Comparison of ENCODE assay signal across 8 cellular contexts in the genomic region with DNA sequence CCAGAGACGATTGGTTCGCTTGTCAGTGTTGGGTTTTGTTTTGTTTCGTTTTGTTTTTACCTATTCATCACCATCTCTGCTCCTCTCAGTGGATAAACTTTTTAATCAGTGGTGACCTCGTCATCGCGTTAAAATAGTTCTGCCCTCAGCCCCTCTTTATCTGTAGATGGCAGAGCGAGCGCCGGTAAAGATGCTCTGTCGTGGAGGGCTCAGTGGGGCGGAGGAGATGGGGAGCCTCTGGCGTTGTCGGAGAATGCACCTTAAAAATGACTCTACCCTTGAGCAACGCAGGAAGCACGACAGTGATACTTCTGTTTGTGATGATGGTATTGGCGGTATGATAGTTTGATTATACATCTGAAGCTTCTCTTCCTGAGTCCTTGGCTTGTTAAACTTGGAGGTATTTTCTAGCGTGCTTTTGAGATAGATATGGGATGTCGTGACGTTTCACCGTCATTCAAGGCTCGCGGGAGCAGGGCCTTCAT. TPM values are rescaled to one million over a fixed set of nuclear protein-coding genes. Genes with fewer than 3 reads are reported as not detected.
DNase-seq lines count a peak whose midpoint lies in the region; ATAC-seq and TF ChIP-seq lines count a peak whose summit lies in the region.

No MANE protein-coding gene starts in this region.

- no peaks in the 10 kb centered on the region for H3K9me3 Mint-ChIP-seq in T-cell

- peaks cover 56 to 69% (median 62%) of the 10 kb centered on the region in 3 donors for H3K4me1 Mint-ChIP-seq in T-cell

- peaks cover 3% of the 10 kb centered on the region for H3K36me3 Mint-ChIP-seq in T-cell

- peaks cover 2% of the 10 kb centered on the region for H3K9me3 ChIP-seq in iPS-18c (ENCODE audit: control insufficient read depth, insufficient read depth, low read length)

- no peak for TF ChIP-seq CTCF in astrocyte of the cerebellum (IDR thresholded peaks at IDR 0.05; ENCODE audit: low read depth, low read length, missing control alignments)

- H3K4me3 ChIP-seq in astrocyte of the cerebellum (ENCODE audit: low read depth, low read length) (peak overlapping the region; percentile 87), iPS-18c (ENCODE audit: insufficient read depth, low read depth, low read length) (peak overlapping the region; percentile 90)

- no peaks in the 10 kb centered on the region for H3K27me3 Mint-ChIP-seq in T-cell

- peak; percentile 64 for DNase-seq in CD1c-positive myeloid dendritic cell (ENCODE audit: extremely low spot score)
- peak; percentile 30 for DNase-seq in HS-5 (ENCODE audit: low read depth)
- DNase-seq in T-cell = peak; percentile 28 to 80 (median 71)
- DNase-seq in astrocyte of the cerebellum (ENCODE audit: low read depth) = no peak
- DNase-seq in stimulated activated CD4-positive, alpha-beta T cell treated with anti-CD3 and anti-CD28 coated beads, Interleukin-12 subunit alpha, Interleukin-12 subunit beta, amount 100 ng/mL, for 24 hours (ENCODE audit: low read depth in 2 of 2) = peak; percentile 26 to 29
- no peak for DNase-seq in NCI-H446 (lab: John Stamatoyannopoulos, UW)

- H3K4me3 Mint-ChIP-seq in T-cell = peak overlapping the region; percentile 92 to 99 (median 97)

- in situ Hi-C loops in astrocyte of the cerebellum (cut with HindIII; ENCODE audit: low sequenced_read_pairs) = no loop called here

- peak overlapping the region; percentile 98 to 99 for H3K27ac Mint-ChIP-seq in T-cell

- CTCF ChIA-PET in T-cell (lab: Charles Lee) = interaction anchor here (0.8 to 1.9 kb wide), 6 partner anchors 12 to 66 kb away, joined by 3 to 6 read pairs (median 4); no protein-coding TSS in a partner anchor

- ATAC-seq in GM19455 (IDR thresholded peaks at IDR 0.05; ENCODE audit: unreplicated experiment) = peak; percentile 29
- ATAC-seq in T-cell (replicated peaks in 1 of 4) = peak; percentile 70 to 74 (median 72)

- POLR2A ChIA-PET in T-cell (lab: Charles Lee) = interaction anchor here in 1 of 2 donors (0.7 to 1.7 kb wide), 5 partner anchors 10 to 298 kb away, joined by 3 to 6 read pairs (median 5); a partner anchor contains a TSS

RNA-seq across cellular contexts. Expression of a gene that starts 0.6 kb away (rescaled TPM):
- 10 to 100 TPM; 36.5 to 46.1 (median 41.9) TPM for total RNA-seq in T-cell

Comparison
In these comparisons a context has a peak if more than half of its experiments do, and no peak if none do; other contexts are left out.
1. DNase-seq: peak in CD1c-positive myeloid dendritic cell (single experiment), HS-5 (single experiment), T-cell (34 of 34) and stimulated activated CD4-positive, alpha-beta T cell treated with anti-CD3 and anti-CD28 coated beads, Interleukin-12 subunit alpha, Interleukin-12 subunit beta, amount 100 ng/mL, for 24 hours (2 of 2); none in astrocyte of the cerebellum (single experiment) and NCI-H446 (0 of 2).